Comparison of ENCODE assay signal across 20 cellular contexts in genomic region chr13:21465710-21466160, GRCh38. TPM values are rescaled to one million over a fixed set of nuclear protein-coding genes. Genes with fewer than 3 reads are reported as not detected.
A peak's percentile ranks its signal among the peaks of the same experiment; 100 is the strongest.
DNase-seq lines count a peak whose midpoint lies in the region; ATAC-seq and TF ChIP-seq lines count a peak whose summit lies in the region.
"Had no signal": no experiment of that assay in that cellular context is flagged by ENCODE, and none has a peak within 500 bp of the region (broad histone marks: within the 10 kb centered on the region; RNA-seq: fewer than 3 reads in every experiment).

No MANE protein-coding gene starts in this region.

- peaks cover under 1% of the 10 kb centered on the region for H3K27me3 Mint-ChIP-seq in WTC11 (ENCODE audit: low read depth)
- H3K27me3 Mint-ChIP-seq in activated T-helper 2 cell treated with anti-CD3 and anti-CD28 coated beads, Interferon-gamma antibody, Interleukin-2, Interleukin-4, amounts not matched to agents 10 μg/mL and 5 μg/mL and 100 μg/mL, durations not matched to agents 14 hours and 24 hours and 36 hours (ENCODE audit: low read depth): peaks cover 22% of the 10 kb centered on the region
- H3K27me3 Mint-ChIP-seq: activated CD4-positive, alpha-beta T cell treated with anti-CD3 and anti-CD28 coated beads for 36 hours; activated naive CD8-positive, alpha-beta T cell had no signal

- intact Hi-C loops in lower lobe of right lung (cut with DNase I): no loop called here
- intact Hi-C loops in activated T-helper 2 cell treated with anti-CD3 and anti-CD28 coated beads, Interferon-gamma antibody, Interleukin-2, Interleukin-4, amounts not matched to agents 10 μg/mL and 5 μg/mL and 100 μg/mL, durations not matched to agents 14 hours and 24 hours and 36 hours (cut with micrococcal nuclease): no loop called here

- peak overlapping the region; percentile 28; the same call in 1 of the 2 replicates for H3K4me3 Mint-ChIP-seq in WTC11
- no peak overlapping the region for H3K4me3 Mint-ChIP-seq in activated T-helper 2 cell treated with anti-CD3 and anti-CD28 coated beads, Interferon-gamma antibody, Interleukin-2, Interleukin-4, amounts not matched to agents 10 μg/mL and 5 μg/mL and 100 μg/mL, durations not matched to agents 14 hours and 24 hours and 36 hours (ENCODE audit: low read depth)
- H3K4me3 Mint-ChIP-seq: activated CD4-positive, alpha-beta T cell treated with anti-CD3 and anti-CD28 coated beads for 36 hours; activated naive CD8-positive, alpha-beta T cell; nephron had no signal

- no peaks in the 10 kb centered on the region for H3K9me3 ChIP-seq in lower lobe of right lung
- H3K9me3 ChIP-seq: testis had no signal

- H3K36me3 Mint-ChIP-seq in WTC11: peaks cover 2% of the 10 kb centered on the region
- H3K36me3 Mint-ChIP-seq in activated T-helper 2 cell treated with anti-CD3 and anti-CD28 coated beads, Interferon-gamma antibody, Interleukin-2, Interleukin-4, amounts not matched to agents 10 μg/mL and 5 μg/mL and 100 μg/mL, durations not matched to agents 14 hours and 24 hours and 36 hours (ENCODE audit: low read depth): no peaks in the 10 kb centered on the region

- H3K4me3 ChIP-seq in lower lobe of right lung: no peak overlapping the region
- H3K4me3 ChIP-seq: cardiac muscle cell, testis had no signal

- H3K4me1 ChIP-seq in lower lobe of right lung: no peaks in the 10 kb centered on the region
- H3K4me1 ChIP-seq: testis had no signal

- H3K4me1 Mint-ChIP-seq in WTC11: peaks cover 21% of the 10 kb centered on the region
- no peaks in the 10 kb centered on the region for H3K4me1 Mint-ChIP-seq in activated T-helper 2 cell treated with anti-CD3 and anti-CD28 coated beads, Interferon-gamma antibody, Interleukin-2, Interleukin-4, amounts not matched to agents 10 μg/mL and 5 μg/mL and 100 μg/mL, durations not matched to agents 14 hours and 24 hours and 36 hours (ENCODE audit: low read depth)
- H3K4me1 Mint-ChIP-seq: activated CD4-positive, alpha-beta T cell treated with anti-CD3 and anti-CD28 coated beads for 36 hours; nephron had no signal

- CTCF ChIA-PET in WTC11 (lab: Charles Lee): interaction anchor here (1.0 to 1.5 kb wide), 3 partner anchors 11 to 168 kb away, joined by 4 to 9 read pairs (median 5); no protein-coding TSS in a partner anchor

- peak; percentile 49 for DNase-seq in NCI-H146 (lab: John Stamatoyannopoulos, UW)
- DNase-seq in WTC11 (ENCODE audit: low spot score): no peak
- DNase-seq in lower lobe of right lung: peak; percentile 54
- no peak for DNase-seq in stimulated activated CD4-positive, alpha-beta T cell treated with anti-CD3 and anti-CD28 coated beads, Interleukin-4, amount 100 ng/mL, for 24 hours
- no peak for DNase-seq in activated T-helper 2 cell treated with anti-CD3 and anti-CD28 coated beads, Interferon-gamma antibody, Interleukin-2, Interleukin-4, amounts not matched to agents 10 μg/mL and 5 μg/mL and 100 μg/mL, durations not matched to agents 14 hours and 24 hours and 36 hours (ENCODE audit: low spot score)
- DNase-seq in epidermal melanocyte (ENCODE audit: insufficient read length, low spot score): no peak
- DNase-seq: activated CD4-positive, alpha-beta T cell treated with anti-CD3 and anti-CD28 coated beads for 36 hours; DMS 273 treated with DMSO at 0.1 percent for 48 hours; effector CD8-positive, alpha-beta T cell; hypothalamus; NCI-H2171; SIG-M5; stimulated activated CD4-positive, alpha-beta T cell treated with anti-CD3 and anti-CD28 coated beads, Interleukin-1b, Interleukin-23, amount 100 ng/mL, for 48 hours; testis had no signal

- peak overlapping the region; percentile 62 for H3K27ac ChIP-seq in lower lobe of right lung
- peak overlapping the region; percentile 17 for H3K27ac ChIP-seq in temporal lobe (ENCODE audit: low read depth, low read length)
- H3K27ac ChIP-seq: cardiac muscle cell, testis had no signal

- TF ChIP-seq CTCF in WTC11 (IDR thresholded peaks at IDR 0.05): no peak
- no peak for TF ChIP-seq CTCF in lower lobe of right lung (IDR thresholded peaks at IDR 0.05)

- peak overlapping the region; percentile 82 for H3K27ac Mint-ChIP-seq in WTC11
- H3K27ac Mint-ChIP-seq in activated T-helper 2 cell treated with anti-CD3 and anti-CD28 coated beads, Interferon-gamma antibody, Interleukin-2, Interleukin-4, amounts not matched to agents 10 μg/mL and 5 μg/mL and 100 μg/mL, durations not matched to agents 14 hours and 24 hours and 36 hours: no peak overlapping the region
- H3K27ac Mint-ChIP-seq: activated CD4-positive, alpha-beta T cell treated with anti-CD3 and anti-CD28 coated beads for 36 hours; activated naive CD8-positive, alpha-beta T cell had no signal

- POLR2A ChIA-PET in WTC11 (lab: Charles Lee): no interaction called here

- ATAC-seq in WTC11: peak; percentile 87
- ATAC-seq in lower lobe of right lung: peak; percentile 96 to 97
- ATAC-seq in GM19324 (IDR thresholded peaks at IDR 0.05; ENCODE audit: low FRiP score, unreplicated experiment): no peak
- ATAC-seq: activated CD4-positive, alpha-beta T cell treated with anti-CD3 and anti-CD28 coated beads for 36 hours; sciatic nerve had no signal

- peaks cover 3% of the 10 kb centered on the region for H3K9me3 Mint-ChIP-seq in WTC11
- peaks cover 3% of the 10 kb centered on the region for H3K9me3 Mint-ChIP-seq in activated T-helper 2 cell treated with anti-CD3 and anti-CD28 coated beads, Interferon-gamma antibody, Interleukin-2, Interleukin-4, amounts not matched to agents 10 μg/mL and 5 μg/mL and 100 μg/mL, durations not matched to agents 14 hours and 24 hours and 36 hours

- H3K27me3 ChIP-seq in lower lobe of right lung (ENCODE audit: low read depth): no peaks in the 10 kb centered on the region
- H3K27me3 ChIP-seq: cardiac muscle cell, testis had no signal

- no peaks in the 10 kb centered on the region for H3K36me3 ChIP-seq in lower lobe of right lung
- H3K36me3 ChIP-seq: cardiac muscle cell had no signal

TF ChIP-seq in WTC11, 78 proteins besides CTCF, POLR2A, EP300 and RAD21:
- TF ChIP-seq SOX15 (CRISPR knock-in tag; IDR thresholded peaks at IDR 0.05) (no peak), ZNF425 (CRISPR knock-in tag; conservative IDR thresholded peaks at IDR 0.05) (no peak), ZNF121 (CRISPR knock-in tag; IDR thresholded peaks at IDR 0.05) (no peak), JAZF1 (CRISPR knock-in tag; IDR thresholded peaks at IDR 0.05) (no peak), FOXK1 (CRISPR knock-in tag; IDR thresholded peaks at IDR 0.05) (no peak), GABPB1 (CRISPR knock-in tag; IDR thresholded peaks at IDR 0.05) (no peak), GTF2I (CRISPR knock-in tag; conservative IDR thresholded peaks at IDR 0.05) (no peak), NFE2L1 (CRISPR knock-in tag; IDR thresholded peaks at IDR 0.05) (no peak), IRF1 (CRISPR knock-in tag; IDR thresholded peaks at IDR 0.05) (no peak), ZNF423 (CRISPR knock-in tag; IDR thresholded peaks at IDR 0.05) (no peak), ZNF671 (CRISPR knock-in tag; IDR thresholded peaks at IDR 0.05) (no peak), ZNF281 (CRISPR knock-in tag; IDR thresholded peaks at IDR 0.05) (no peak)

RNA-seq across cellular contexts. Expression of gene ZDHHC20, which starts 6.6 kb away (rescaled TPM):
- total RNA-seq in WTC11 (2021) (64.7 to 69.7 TPM (median 65.1 TPM) in 3 replicates), lower lobe of right lung (82.0 TPM), temporal lobe (77.4 TPM)
- 59.0 and 63.3 TPM in 2 replicates for total RNA-seq in activated T-helper 2 cell treated with anti-CD3 and anti-CD28 coated beads, Interferon-gamma antibody, Interleukin-2, Interleukin-4, amounts not matched to agents 10 μg/mL and 5 μg/mL and 100 μg/mL, durations not matched to agents 14 hours and 24 hours and 36 hours

Comparison
In these comparisons a context has a peak if more than half of its experiments do, and no peak if none do; other contexts are left out.
1. DNase-seq: peak in NCI-H146 (single experiment) and lower lobe of right lung (single experiment); none in WTC11 (single experiment), stimulated activated CD4-positive, alpha-beta T cell treated with anti-CD3 and anti-CD28 coated beads, Interleukin-4, amount 100 ng/mL, for 24 hours (single experiment), activated T-helper 2 cell treated with anti-CD3 and anti-CD28 coated beads, Interferon-gamma antibody, Interleukin-2, Interleukin-4, amounts not matched to agents 10 μg/mL and 5 μg/mL and 100 μg/mL, durations not matched to agents 14 hours and 24 hours and 36 hours (single experiment) and epidermal melanocyte (single experiment).